Comparison of ENCODE assay signal across 1 cellular context in genomic region chr5:131196331-131196730, GRCh38.
TF ChIP-seq lines count a peak whose summit lies in the region.

No MANE protein-coding gene starts in this region.

TF ChIP-seq in IMR-90, 13 proteins besides CTCF, POLR2A, EP300 and RAD21 (continued from another document):
- TF ChIP-seq USF2 (IDR thresholded peaks at IDR 0.05; ENCODE audit: low read depth, low read length), result no peak
- no peak for TF ChIP-seq RFX5 (IDR thresholded peaks at IDR 0.05; ENCODE audit: low read depth, low read length)
TF ChIP-seq in IMR-90: peak in this region for 0.
